2 cellular contexts compared by ENCODE assay signal in the genomic region with DNA sequence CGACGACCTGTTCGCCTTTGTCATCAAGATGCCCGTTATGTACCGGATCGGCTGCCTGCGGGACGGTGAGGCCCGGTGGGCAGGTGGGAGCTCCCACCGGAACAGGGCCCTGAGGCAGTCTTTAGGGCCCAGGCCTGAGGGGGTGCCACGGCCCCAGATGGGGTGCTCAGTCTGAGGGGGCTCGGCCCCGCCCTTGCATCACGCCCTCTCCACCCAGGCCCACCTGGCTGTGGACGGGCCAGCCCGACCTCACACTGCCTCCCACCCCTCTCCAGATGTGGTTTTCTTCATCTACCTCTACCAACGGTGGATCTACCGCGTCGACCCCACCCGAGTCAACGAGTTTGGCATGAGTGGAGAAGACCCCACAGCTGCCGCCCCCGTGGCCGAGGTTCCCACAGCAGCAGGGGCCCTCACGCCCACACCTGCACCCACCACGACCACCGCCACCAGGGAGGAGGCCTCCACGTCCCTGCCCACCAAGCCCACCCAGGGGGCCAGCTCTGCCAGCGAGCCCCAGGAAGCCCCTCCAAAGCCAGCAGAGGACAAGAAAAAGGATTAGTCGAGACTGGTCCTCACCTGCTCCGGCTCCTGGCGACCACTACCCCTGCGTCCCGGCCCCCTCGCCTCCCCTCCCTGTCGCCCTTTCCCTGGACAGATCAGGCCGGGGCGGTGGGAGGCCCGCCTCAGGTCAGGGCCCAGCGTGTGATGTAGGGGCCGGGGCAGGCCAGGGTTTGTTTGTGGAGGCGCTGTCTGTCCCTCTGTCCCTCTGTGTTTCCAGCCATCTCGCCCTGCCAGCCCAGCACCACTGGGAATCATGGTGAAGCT.
A peak's percentile ranks its signal among the peaks of the same experiment; 100 is the strongest.
TF ChIP-seq lines count a peak whose summit lies in the region.

No MANE protein-coding gene starts in this region.

TF ChIP-seq in HEK293, 187 proteins besides CTCF, POLR2A, EP300 and RAD21:
- TF ChIP-seq ZFHX2 (tag by site-specific recombination; conservative IDR thresholded peaks at IDR 0.05), result peak; percentile 35; the same call in 1 of the 2 replicates
- TF ChIP-seq ZNF362 (tag by site-specific recombination; IDR thresholded peaks at IDR 0.05), result no peak
- TF ChIP-seq REPIN1 (tag by site-specific recombination; IDR thresholded peaks at IDR 0.05; ENCODE audit: low read depth), result no peak

TF ChIP-seq in H1, 55 proteins besides CTCF, POLR2A, EP300 and RAD21:
- TF ChIP-seq CHD2 (IDR thresholded peaks at IDR 0.05; ENCODE audit: low read length) (no peak), SIX5 (IDR thresholded peaks at IDR 0.05; ENCODE audit: low read depth, low read length) (no peak), SP1 (IDR thresholded peaks at IDR 0.05; ENCODE audit: low read depth, low read length) (no peak), RNF2 (IDR thresholded peaks at IDR 0.05; ENCODE audit: borderline replicate concordance, low read depth, low read length, missing control alignments, poor library complexity, severe bottlenecking) (no peak), YY1 (IDR thresholded peaks at IDR 0.05; ENCODE audit: low read depth, low read length) (no peak), TBP (IDR thresholded peaks at IDR 0.05; ENCODE audit: low read depth, low read length) (no peak), RBBP5 (IDR thresholded peaks at IDR 0.05; ENCODE audit: borderline replicate concordance, low read depth, low read length) (no peak), FOSL1 (IDR thresholded peaks at IDR 0.05; ENCODE audit: insufficient read depth, low read depth, low read length) (no peak), SP2 (IDR thresholded peaks at IDR 0.05; ENCODE audit: low read length) (no peak), ZNF274 (IDR thresholded peaks at IDR 0.05; ENCODE audit: borderline replicate concordance, extremely low read depth, low read length) (no peak), USF2 (IDR thresholded peaks at IDR 0.05; ENCODE audit: low read length) (no peak), TAF1 (IDR thresholded peaks at IDR 0.05; ENCODE audit: low read depth, low read length) (no peak)
- TF ChIP-seq, protein P1, sequence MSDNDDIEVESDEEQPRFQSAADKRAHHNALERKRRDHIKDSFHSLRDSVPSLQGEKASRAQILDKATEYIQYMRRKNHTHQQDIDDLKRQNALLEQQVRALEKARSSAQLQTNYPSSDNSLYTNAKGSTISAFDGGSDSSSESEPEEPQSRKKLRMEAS (IDR thresholded peaks at IDR 0.05), result no peak
- TF ChIP-seq, protein P2, sequence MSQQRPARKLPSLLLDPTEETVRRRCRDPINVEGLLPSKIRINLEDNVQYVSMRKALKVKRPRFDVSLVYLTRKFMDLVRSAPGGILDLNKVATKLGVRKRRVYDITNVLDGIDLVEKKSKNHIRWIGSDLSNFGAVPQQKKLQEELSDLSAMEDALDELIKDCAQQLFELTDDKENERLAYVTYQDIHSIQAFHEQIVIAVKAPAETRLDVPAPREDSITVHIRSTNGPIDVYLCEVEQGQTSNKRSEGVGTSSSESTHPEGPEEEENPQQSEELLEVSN (IDR thresholded peaks at IDR 0.05), result no peak
